8 cellular contexts compared by ENCODE assay signal in genomic region chr10:103967433-103968142, GRCh38. TPM values are rescaled to one million over a fixed set of nuclear protein-coding genes. Genes with fewer than 3 reads are reported as not detected.
DNase-seq lines count a peak whose midpoint lies in the region; FAIRE-seq and TF ChIP-seq lines count a peak whose summit lies in the region.

No MANE protein-coding gene starts in this region.

- peaks cover 46% of the 10 kb centered on the region for H3K79me2 ChIP-seq in Loucy (ENCODE audit: insufficient read depth, low read length)
- peaks cover 45% of the 10 kb centered on the region for H3K79me2 ChIP-seq in neural progenitor cell (ENCODE audit: low read depth)

- H3K27ac ChIP-seq in neural progenitor cell, result no peak overlapping the region

- H3F3A ChIP-seq in Loucy (ENCODE audit: low read depth) (no peaks in the 10 kb centered on the region), neural progenitor cell (ENCODE audit: low read depth) (peaks cover 14% of the 10 kb centered on the region)

- H3K27me3 ChIP-seq in Loucy (ENCODE audit: insufficient read depth, low read length, poor library complexity, severe bottlenecking) (no peaks in the 10 kb centered on the region), neural progenitor cell (no peaks in the 10 kb centered on the region)

- H3K36me3 ChIP-seq in Loucy (ENCODE audit: insufficient read depth, low read length) (no peaks in the 10 kb centered on the region), neural progenitor cell (no peaks in the 10 kb centered on the region)

- H2AFZ ChIP-seq in Loucy (ENCODE audit: low read length), result peak overlapping the region; percentile 93
- H2AFZ ChIP-seq in neural progenitor cell (replicated peaks), result peak overlapping the region; percentile 90

- peaks cover 7% of the 10 kb centered on the region for H3K27me3 Mint-ChIP-seq in neural progenitor cell (ENCODE audit: insufficient read depth, low read depth)

- H3K9ac ChIP-seq in Loucy (ENCODE audit: low read depth, low read length, poor library complexity, severe bottlenecking), result peak overlapping the region; percentile 88
- peak overlapping the region; percentile 34 for H3K9ac ChIP-seq in neural progenitor cell

- CTCF ChIA-PET in HEK293T (lab: Yijun Ruan, JAX), result interaction anchor here (0.5 kb wide), 1 partner anchor 68 kb away, joined by 3 read pairs; no protein-coding TSS in a partner anchor

- H3K4me1 ChIP-seq in Loucy (ENCODE audit: insufficient read depth, low read length, poor library complexity, severe bottlenecking) (peaks cover 39% of the 10 kb centered on the region), neural progenitor cell (peaks cover 15% of the 10 kb centered on the region)

- peak; percentile 35 for DNase-seq in activated naive CD4-positive, alpha-beta T cell treated with Interleukin-2 at 50 U/mL for 16 hours
- no peak for DNase-seq in activated naive CD4-positive, alpha-beta T cell treated with anti-CD3 and anti-CD28 coated beads, Interleukin-2, amount 50 U/mL, for 16 hours
- DNase-seq in HEK293T (ENCODE audit: extremely low spot score), result peak; percentile 53
- DNase-seq in activated T-cell treated with anti-CD3 and anti-CD28 coated beads, Interleukin-2, amount 50 U/mL, for 48 hours, result peak; percentile 46 to 47
- peak; percentile 53 to 72 for DNase-seq in frontal cortex (ENCODE audit: low spot score in 2 of 2)
- peak; percentile 34 for DNase-seq in neural progenitor cell (ENCODE audit: low spot score)
- DNase-seq in HCEC 1CT, result no peak

- H4K20me1 ChIP-seq in Loucy (ENCODE audit: insufficient read depth, low read length, poor library complexity, severe bottlenecking), result peaks cover 13% of the 10 kb centered on the region
- peaks cover 22% of the 10 kb centered on the region for H4K20me1 ChIP-seq in neural progenitor cell (ENCODE audit: low read depth)

- POLR2A ChIA-PET in HEK293T (lab: Yijun Ruan, JAX), result interaction anchor here (1.0 to 1.4 kb wide), 5 partner anchors 49 to 154 kb away, joined by 3 to 8 read pairs (median 4); partner anchors contain the start of gene SFR1

- H3K4me3 ChIP-seq in Loucy (ENCODE audit: low read length, poor library complexity, severe bottlenecking) (peak overlapping the region; percentile 100), neural progenitor cell (peak overlapping the region; percentile 81)

- peak overlapping the region; percentile 98 for H3K4me3 Mint-ChIP-seq in neural progenitor cell

- no peak for TF ChIP-seq CTCF in Loucy (conservative IDR thresholded peaks at IDR 0.05; ENCODE audit: low read length)
- no peak for TF ChIP-seq CTCF in neural progenitor cell (IDR thresholded peaks at IDR 0.05)

- no peak for FAIRE-seq in frontal cortex (lab: Jason Lieb, UNC)

- H3K27ac Mint-ChIP-seq in neural progenitor cell, result peak overlapping the region; percentile 86

- H3K9me3 ChIP-seq in Loucy (ENCODE audit: insufficient read depth, low read depth, low read length), result no peaks in the 10 kb centered on the region
- no peaks in the 10 kb centered on the region for H3K9me3 ChIP-seq in neural progenitor cell (ENCODE audit: low read depth)

- H3K4me1 Mint-ChIP-seq in neural progenitor cell, result peaks cover 29% of the 10 kb centered on the region

- H3K4me2 ChIP-seq in Loucy (ENCODE audit: low read depth, low read length, poor library complexity, severe bottlenecking), result peak overlapping the region; percentile 91
- H3K4me2 ChIP-seq in neural progenitor cell, result peak overlapping the region; percentile 91

- H3K36me3 Mint-ChIP-seq in neural progenitor cell, result peaks cover 5% of the 10 kb centered on the region

- peaks cover 6% of the 10 kb centered on the region for H3K9me3 Mint-ChIP-seq in neural progenitor cell

- H3K9me2 ChIP-seq in Loucy (replicated peaks; ENCODE audit: low read depth, low read length), result no peaks in the 10 kb centered on the region

TF ChIP-seq in HEK293T, 16 proteins besides CTCF, POLR2A, EP300 and RAD21:
- 0 out of 2 replicates have a peak, but pooled peaks have one; percentile 3 for TF ChIP-seq ARNT (IDR thresholded peaks at IDR 0.05)
- TF ChIP-seq LEF1 (IDR thresholded peaks at IDR 0.05; ENCODE audit: borderline replicate concordance), result no peak
TF ChIP-seq in HEK293T: peak in this region for 1.

RNA-seq across cellular contexts. Expression of gene SLK, which starts 0.6 kb away (rescaled TPM):
- 93.3 TPM for total RNA-seq in frontal cortex
- 33.5 and 42.7 TPM in 2 replicates for total RNA-seq in neural progenitor cell (ENCODE audit: low replicate concordance)

RNA-seq across cellular contexts. Expression of gene STN1, which starts 49.6 kb away (rescaled TPM):
- 6.9 TPM for total RNA-seq in frontal cortex
- total RNA-seq in neural progenitor cell (ENCODE audit: low replicate concordance), result 26.4 and 32.0 TPM in 2 replicates

Comparison
In these comparisons a context has a peak if more than half of its experiments do, and no peak if none do; other contexts are left out.
1. DNase-seq: peak in activated naive CD4-positive, alpha-beta T cell treated with Interleukin-2 at 50 U/mL for 16 hours (single experiment), HEK293T (single experiment), activated T-cell treated with anti-CD3 and anti-CD28 coated beads, Interleukin-2, amount 50 U/mL, for 48 hours (2 of 2), frontal cortex (2 of 2) and neural progenitor cell (single experiment); none in activated naive CD4-positive, alpha-beta T cell treated with anti-CD3 and anti-CD28 coated beads, Interleukin-2, amount 50 U/mL, for 16 hours (single experiment) and HCEC 1CT (single experiment).